Comparison of ENCODE assay signal across 19 cellular contexts in genomic region chr2:151630372-151630771, GRCh38.
DNase-seq lines count a peak whose midpoint lies in the region; ATAC-seq and TF ChIP-seq lines count a peak whose summit lies in the region.
"Had no signal": no experiment of that assay in that cellular context is flagged by ENCODE, and none has a peak within 500 bp of the region (broad histone marks: within the 10 kb centered on the region; RNA-seq: fewer than 3 reads in every experiment).

No MANE protein-coding gene starts in this region.

- H3K4me3 Mint-ChIP-seq in Caco-2 (ENCODE audit: unreplicated experiment): no peak overlapping the region
- H3K4me3 Mint-ChIP-seq: CD8-positive, alpha-beta memory T cell; HFFc6 had no signal

- H3K4me1 Mint-ChIP-seq in Caco-2 (ENCODE audit: low read depth, unreplicated experiment): peaks cover 11% of the 10 kb centered on the region

- H3K27me3 Mint-ChIP-seq in Caco-2 (ENCODE audit: insufficient read depth, unreplicated experiment): no peaks in the 10 kb centered on the region
- H3K27me3 Mint-ChIP-seq: CD8-positive, alpha-beta memory T cell had no signal

- no peaks in the 10 kb centered on the region for H3K27me3 ChIP-seq in Caco-2 (replicated peaks; ENCODE audit: control insufficient read depth, insufficient read depth, low read length)
- H3K27me3 ChIP-seq in psoas muscle (ENCODE audit: insufficient read depth in 3 of 3, low read length in 2 of 3): no peaks in the 10 kb centered on the region
- H3K27me3 ChIP-seq in upper lobe of right lung: no peaks in the 10 kb centered on the region

- H3K27ac Mint-ChIP-seq in Caco-2 (ENCODE audit: unreplicated experiment): peak overlapping the region; percentile 45
- H3K27ac Mint-ChIP-seq: HFFc6 had no signal

- H3K36me3 ChIP-seq in Caco-2 (ENCODE audit: control insufficient read depth, insufficient read depth, low read length) (no peaks in the 10 kb centered on the region), psoas muscle (ENCODE audit: insufficient read depth in 1 of 2, low read depth in 1 of 2) (peaks cover 4 to 100% of the 10 kb centered on the region in 2 donors), upper lobe of right lung (no peaks in the 10 kb centered on the region)

- TF ChIP-seq CTCF in Caco-2 (IDR thresholded peaks at IDR 0.05; ENCODE audit: insufficient read depth in 1 of 2, low read depth in 1 of 2, low read length in 1 of 2, severe bottlenecking in 1 of 2, unreplicated experiment in 1 of 2) (no peak), psoas muscle (IDR thresholded peaks at IDR 0.05) (no peak), upper lobe of right lung (IDR thresholded peaks at IDR 0.05) (no peak)

- POLR2A ChIA-PET in Caco-2 (lab: Charles Lee): no interaction called here

- ATAC-seq in psoas muscle (no peak), upper lobe of right lung (no peak)

- no peaks in the 10 kb centered on the region for H3K9me3 Mint-ChIP-seq in Caco-2 (ENCODE audit: unreplicated experiment)
- H3K9me3 Mint-ChIP-seq: HFFc6 had no signal

- H3K4me1 ChIP-seq in Caco-2 (peaks cover 11% of the 10 kb centered on the region), psoas muscle (peaks cover 24% of the 10 kb centered on the region), upper lobe of right lung (no peaks in the 10 kb centered on the region)

- H3K9me3 ChIP-seq in Caco-2: no peaks in the 10 kb centered on the region
- no peaks in the 10 kb centered on the region for H3K9me3 ChIP-seq in psoas muscle
- no peaks in the 10 kb centered on the region for H3K9me3 ChIP-seq in upper lobe of right lung

- no TSS peak for BruUV-seq in Caco-2 (replicated peaks; lab: Mats Ljungman, UMichigan)

- intact Hi-C loops in Caco-2 (cut with micrococcal nuclease; ENCODE audit: unreplicated experiment) (loop anchor here (10.0 kb wide), 1 partner anchor 394 kb away; no protein-coding TSS in a partner anchor), psoas muscle (cut with DNase I) (no loop called here), upper lobe of right lung (cut with DNase I) (no loop called here)

- no peaks in the 10 kb centered on the region for H3K36me3 Mint-ChIP-seq in Caco-2 (ENCODE audit: insufficient read depth, unreplicated experiment)

- CTCF ChIA-PET in Caco-2 (lab: Charles Lee): interaction anchor here (1.3 kb wide), 1 partner anchor 322 kb away, joined by 3 read pairs; no protein-coding TSS in a partner anchor

- no peak overlapping the region for H3K4me3 ChIP-seq in Caco-2 (ENCODE audit: low read depth, low read length)
- no peak overlapping the region for H3K4me3 ChIP-seq in psoas muscle
- no peak overlapping the region for H3K4me3 ChIP-seq in upper lobe of right lung

- DNase-seq in Caco-2 (no peak), RPMI7951 (ENCODE audit: low read depth) (peak; percentile 15), kidney glomerular epithelial cell (lab: John Stamatoyannopoulos, UW) (peak; percentile 44), psoas muscle (no peak), upper lobe of right lung (no peak), putamen (ENCODE audit: low spot score) (no peak)
- no peak for DNase-seq in stimulated activated naive CD4-positive, alpha-beta T cell treated with Interleukin-2 at 50 U/mL for 16 hours (lab: John Stamatoyannopoulos, UW)
- DNase-seq: C1 segment of cervical spinal cord; CD8-positive, alpha-beta memory T cell; DND-41; H7; HFFc6; NCI-H1417; NCI-H187; NCI-H2107; NCI-H510A; NCI-H748 treated with DMSO at 0.1 percent for 48 hours; NK-92 treated with Interleukin-12 subunit alpha and Interleukin-12 subunit beta, amount 100 ng/mL, for 24 hours; SHP77 treated with DMSO at 0.1 percent for 48 hours had no signal

- H3K27ac ChIP-seq in psoas muscle: peak overlapping the region; percentile 47
- no peak overlapping the region for H3K27ac ChIP-seq in upper lobe of right lung

- WGBS in psoas muscle, 3 donors: 49 to 54% (median 53%) methylated on average over 1 of the region's 1 CpG

Comparison
In these comparisons a context has a peak if more than half of its experiments do, and no peak if none do; other contexts are left out.
1. DNase-seq: peak in RPMI7951 (single experiment) and kidney glomerular epithelial cell (single experiment); none in Caco-2 (0 of 2), psoas muscle (0 of 2), upper lobe of right lung (single experiment), stimulated activated naive CD4-positive, alpha-beta T cell treated with Interleukin-2 at 50 U/mL for 16 hours (single experiment) and putamen (single experiment).